In the genomic region with DNA sequence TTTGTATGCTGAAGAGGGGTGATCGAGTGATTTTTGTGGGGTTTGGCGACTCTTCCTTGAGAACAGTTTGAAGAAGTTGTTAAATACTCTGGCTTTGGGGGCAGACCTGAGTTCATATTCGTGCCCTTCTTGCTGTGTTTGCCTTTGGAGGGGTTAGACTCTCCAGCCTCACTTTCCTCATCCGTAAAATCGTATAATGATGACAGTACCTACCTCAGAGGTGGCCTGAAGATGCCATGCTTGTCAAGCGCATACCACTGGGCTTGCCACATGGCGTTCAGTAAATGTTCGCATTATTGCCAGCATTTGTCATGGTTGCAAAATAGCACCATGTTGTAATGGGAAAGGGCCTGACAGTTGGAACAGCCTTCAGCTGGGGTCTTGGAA, we compare ENCODE assay signal across 8 cellular contexts. TPM values are rescaled to one million over a fixed set of nuclear protein-coding genes. Genes with fewer than 3 reads are reported as not detected.
A peak's percentile ranks its signal among the peaks of the same experiment; 100 is the strongest.
DNase-seq lines count a peak whose midpoint lies in the region; ATAC-seq and TF ChIP-seq lines count a peak whose summit lies in the region.

No MANE protein-coding gene starts in this region.

- peaks cover 24 to 60% (median 30%) of the 10 kb centered on the region in 4 donors for H3K4me1 Mint-ChIP-seq in CD4-positive, alpha-beta memory T cell
- peaks cover 20 to 38% (median 26%) of the 10 kb centered on the region in 7 donors for H3K4me1 Mint-ChIP-seq in naive thymus-derived CD4-positive, alpha-beta T cell

- CTCF ChIA-PET in CD4-positive, alpha-beta memory T cell (lab: Charles Lee; ENCODE audit: partially characterized antibody): interaction anchor here (1.4 to 13.2 kb wide), 9 partner anchors 10 to 254 kb away, joined by 3 to 670 read pairs (median 46); no protein-coding TSS in a partner anchor
- CTCF ChIA-PET in naive thymus-derived CD4-positive, alpha-beta T cell (lab: Charles Lee): interaction anchor here (0.6 to 10.6 kb wide), 5 partner anchors 19 to 138 kb away, joined by 3 to 440 read pairs (median 8); no protein-coding TSS in a partner anchor
- CTCF ChIA-PET in GM10248 (lab: Yijun Ruan, JAX): interaction anchor here (0.8 to 7.5 kb wide), 8 partner anchors 12 to 254 kb away, joined by 3 to 154 read pairs (median 47); no protein-coding TSS in a partner anchor

- H3K4me1 ChIP-seq in CD4-positive, alpha-beta memory T cell (ENCODE audit: insufficient read depth, low read length): peaks cover 34% of the 10 kb centered on the region
- no peaks in the 10 kb centered on the region for H3K4me1 ChIP-seq in esophagus (ENCODE audit: control insufficient read depth in 2 of 2, insufficient read depth in 2 of 2, low read length in 1 of 2)
- H3K4me1 ChIP-seq in naive thymus-derived CD4-positive, alpha-beta T cell (ENCODE audit: control insufficient read depth in 2 of 2, insufficient read depth in 2 of 2, low read length in 2 of 2): peaks cover 22 to 24% of the 10 kb centered on the region in 2 donors

- H3K9me3 ChIP-seq in CD4-positive, alpha-beta memory T cell (ENCODE audit: control insufficient read depth in 1 of 2, low read length in 2 of 2): no peaks in the 10 kb centered on the region
- no peaks in the 10 kb centered on the region for H3K9me3 ChIP-seq in esophagus (ENCODE audit: control insufficient read depth in 2 of 2, insufficient read depth in 1 of 2, low read depth in 1 of 2, low read length in 1 of 2)
- H3K9me3 ChIP-seq in naive thymus-derived CD4-positive, alpha-beta T cell (ENCODE audit: control insufficient read depth in 2 of 3, low read length in 3 of 3): no peaks in the 10 kb centered on the region

- H3K4me3 Mint-ChIP-seq in CD4-positive, alpha-beta memory T cell: peak overlapping the region; percentile 93 to 99 (median 98)
- H3K4me3 Mint-ChIP-seq in naive thymus-derived CD4-positive, alpha-beta T cell: peak overlapping the region; percentile 96 to 100 (median 98)

- peaks cover 2 to 9% of the 10 kb centered on the region in 2 donors for H3K27me3 Mint-ChIP-seq in CD4-positive, alpha-beta memory T cell
- H3K27me3 Mint-ChIP-seq in naive thymus-derived CD4-positive, alpha-beta T cell: peaks cover 0 to 22% (median 6%) of the 10 kb centered on the region in 5 donors

- POLR2A ChIA-PET in CD4-positive, alpha-beta memory T cell (lab: Charles Lee; ENCODE audit: partially characterized antibody): interaction anchor here (0.8 to 13.3 kb wide), 17 partner anchors 10 to 652 kb away, joined by 3 to 393 read pairs (median 9); a partner anchor contains a TSS
- POLR2A ChIA-PET in naive thymus-derived CD4-positive, alpha-beta T cell (lab: Charles Lee): interaction anchor here (1.0 to 7.8 kb wide), 8 partner anchors 18 to 115 kb away, joined by 4 to 185 read pairs (median 12); no protein-coding TSS in a partner anchor
- POLR2A ChIA-PET in GM10248 (lab: Yijun Ruan, JAX): interaction anchor here (0.8 kb wide), 1 partner anchor 116 kb away, joined by 3 read pairs; no protein-coding TSS in a partner anchor

- H3K9me3 Mint-ChIP-seq in CD4-positive, alpha-beta memory T cell: peaks cover 0 to 10% (median 0%) of the 10 kb centered on the region in 8 donors
- peaks cover 0 to 6% (median 0%) of the 10 kb centered on the region in 11 donors for H3K9me3 Mint-ChIP-seq in naive thymus-derived CD4-positive, alpha-beta T cell

- TF ChIP-seq CTCF in GM10248 (IDR thresholded peaks at IDR 0.05; ENCODE audit: control extremely low read depth, extremely low read depth, low read depth, missing control alignments): no peak

- H3K4me3 ChIP-seq in CD4-positive, alpha-beta memory T cell (ENCODE audit: low read length in 2 of 2): peak overlapping the region; percentile 73 to 97
- peak overlapping the region; percentile 95 to 97 for H3K4me3 ChIP-seq in esophagus (ENCODE audit: low read depth in 1 of 2, low read length in 2 of 2)
- peak overlapping the region; percentile 79 for H3K4me3 ChIP-seq in naive thymus-derived CD4-positive, alpha-beta T cell (ENCODE audit: low read length)

- H3K36me3 ChIP-seq in CD4-positive, alpha-beta memory T cell (ENCODE audit: insufficient read depth, low read length): no peaks in the 10 kb centered on the region
- H3K36me3 ChIP-seq in esophagus (ENCODE audit: control insufficient read depth in 2 of 2, insufficient read depth in 2 of 2, low read length in 1 of 2): no peaks in the 10 kb centered on the region
- H3K36me3 ChIP-seq in naive thymus-derived CD4-positive, alpha-beta T cell (ENCODE audit: control insufficient read depth in 2 of 3, insufficient read depth in 3 of 3, low read length in 3 of 3): peaks cover 0 to 4% (median 0%) of the 10 kb centered on the region in 3 experiments

- no peaks in the 10 kb centered on the region for H3K27me3 ChIP-seq in CD4-positive, alpha-beta memory T cell (ENCODE audit: insufficient read depth, low read length)
- no peaks in the 10 kb centered on the region for H3K27me3 ChIP-seq in esophagus (ENCODE audit: control insufficient read depth in 1 of 2, insufficient read depth in 2 of 2, low read length in 2 of 2)
- H3K27me3 ChIP-seq in naive thymus-derived CD4-positive, alpha-beta T cell (ENCODE audit: control insufficient read depth in 2 of 2, insufficient read depth in 2 of 2, low read length in 2 of 2): no peaks in the 10 kb centered on the region

- peak overlapping the region; percentile 87 for H3K27ac ChIP-seq in CD4-positive, alpha-beta memory T cell (ENCODE audit: low read depth, low read length)
- H3K27ac ChIP-seq in esophagus (ENCODE audit: low read depth in 2 of 2, low read length in 1 of 2): peak overlapping the region; percentile 91 to 98
- peak overlapping the region; percentile 96 for H3K27ac ChIP-seq in naive thymus-derived CD4-positive, alpha-beta T cell (ENCODE audit: low read depth, low read length)

- ATAC-seq in naive thymus-derived CD4-positive, alpha-beta T cell: no peak
- ATAC-seq in sciatic nerve (no peak), HG03280 (IDR thresholded peaks at IDR 0.05; ENCODE audit: unreplicated experiment) (no peak)

- intact Hi-C loops in CD4-positive, alpha-beta memory T cell (cut with micrococcal nuclease): no loop called here
- intact Hi-C loops in naive thymus-derived CD4-positive, alpha-beta T cell (cut with micrococcal nuclease): loop anchor here (5.0 kb wide), 1 partner anchor 343 kb away; a partner anchor contains a TSS
- intact Hi-C loops in sciatic nerve (cut with DNase I): loop anchor here (5.0 kb wide), 1 partner anchor 123 kb away; no protein-coding TSS in a partner anchor

- H3K36me3 Mint-ChIP-seq in CD4-positive, alpha-beta memory T cell: peaks cover 0 to 30% of the 10 kb centered on the region in 2 donors
- H3K36me3 Mint-ChIP-seq in naive thymus-derived CD4-positive, alpha-beta T cell: peaks cover 0 to 19% (median 3%) of the 10 kb centered on the region in 5 donors

- peak overlapping the region; percentile 93 to 100 (median 98) for H3K27ac Mint-ChIP-seq in CD4-positive, alpha-beta memory T cell
- H3K27ac Mint-ChIP-seq in naive thymus-derived CD4-positive, alpha-beta T cell: peak overlapping the region; percentile 89 to 100 (median 95)

- DNase-seq in CD4-positive, alpha-beta memory T cell: peak in 3 of 5 donors; percentile 45 to 54 (median 45)
- DNase-seq in LHCN-M2 (ENCODE audit: low read depth) (peak; percentile 72), GM10248 (ENCODE audit: extremely low spot score) (no peak), sciatic nerve (ENCODE audit: low spot score) (no peak)
- peak; percentile 27 to 37 for DNase-seq in activated CD4-positive, alpha-beta T cell treated with anti-CD3 and anti-CD28 coated beads, Interleukin-2, amount 50 U/mL, for 48 hours
- peak in 3 of 9 donors; percentile 13 to 48 (median 25) for DNase-seq in naive thymus-derived CD4-positive, alpha-beta T cell

- 9 to 13% methylated on average over 8 of the region's 8 CpGs for WGBS in esophagus, 2 donors

RNA-seq across cellular contexts. Expression of a gene that starts 1.3 kb away (rescaled TPM):
- total RNA-seq in CD4-positive, alpha-beta memory T cell: 100 to 1,000 TPM; 118 to 119 TPM
- 100 to 1,000 TPM; 139 to 168 TPM for polyA plus RNA-seq in CD4-positive, alpha-beta memory T cell
- total RNA-seq in LHCN-M2 (2014; rRNA removed) (42.1 and 49.6 TPM in 2 replicates), sciatic nerve (19.3 TPM)
- 12.9 TPM for polyA plus RNA-seq in LHCN-M2 (2012)
- 1 to 10 TPM; 7.4 to 9.8 TPM for polyA plus RNA-seq in esophagus
- total RNA-seq in naive thymus-derived CD4-positive, alpha-beta T cell: 100 to 1,000 TPM in 2 of 5 experiments, 10 to 100 TPM in 3; 71.3 to 132 (median 95.8) TPM
- polyA plus RNA-seq in naive thymus-derived CD4-positive, alpha-beta T cell: 100 to 1,000 TPM; 199 to 292 TPM

Comparison
In these comparisons a context has a peak if more than half of its experiments do, and no peak if none do; other contexts are left out.
1. DNase-seq: peak in CD4-positive, alpha-beta memory T cell (3 of 5), LHCN-M2 (single experiment) and activated CD4-positive, alpha-beta T cell treated with anti-CD3 and anti-CD28 coated beads, Interleukin-2, amount 50 U/mL, for 48 hours (2 of 2); none in GM10248 (single experiment) and sciatic nerve (single experiment).
2. Peak in every context shown above with its lines, with median percentiles within 50 percentile points of each other: H3K27ac ChIP-seq and H3K4me3 ChIP-seq.